Comparison of ENCODE assay signal across 8 cellular contexts in the genomic region with DNA sequence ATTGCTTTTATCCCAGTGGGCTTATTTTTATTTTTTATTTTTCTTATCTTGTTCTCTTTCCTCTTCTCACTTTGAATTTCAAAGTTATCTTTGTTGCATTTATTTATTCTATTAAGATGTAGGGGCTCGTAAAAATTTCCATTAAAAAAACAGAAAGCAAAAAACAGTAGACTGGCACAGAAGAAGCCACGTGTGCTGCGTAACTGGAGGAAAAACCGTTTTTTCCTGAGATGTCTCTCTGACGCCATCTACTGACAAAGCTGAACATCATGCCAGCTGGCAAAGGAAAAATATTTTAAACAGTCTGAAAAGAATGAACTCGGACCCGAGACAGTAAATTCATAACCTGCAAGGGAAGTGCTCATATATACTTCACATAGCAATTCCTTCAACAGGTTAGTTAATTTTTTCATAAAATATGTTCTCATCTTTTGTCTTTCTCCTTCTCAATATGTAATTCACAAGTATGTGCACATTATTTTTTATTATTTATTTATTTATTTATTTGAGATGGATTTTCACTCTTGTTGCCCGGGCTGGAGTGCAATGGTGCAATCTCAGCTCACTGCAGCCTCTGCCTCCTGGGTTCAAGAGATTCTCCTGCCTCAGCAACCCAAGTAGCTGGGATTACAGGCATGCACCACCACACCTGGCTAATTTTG. TPM values are rescaled to one million over a fixed set of nuclear protein-coding genes. Genes with fewer than 3 reads are reported as not detected.
DNase-seq lines count a peak whose midpoint lies in the region; ATAC-seq lines count a peak whose summit lies in the region.

No MANE protein-coding gene starts in this region.

- H2BK12ac ChIP-seq in mesenchymal stem cell (ENCODE audit: low read length in 2 of 2): no peak overlapping the region

- no peak overlapping the region for H2AK5ac ChIP-seq in mesenchymal stem cell (ENCODE audit: low read length, severe bottlenecking)

- no peaks in the 10 kb centered on the region for H3K9me3 ChIP-seq in T-helper 17 cell (ENCODE audit: control insufficient read depth, low read length, poor library complexity, severe bottlenecking)
- no peaks in the 10 kb centered on the region for H3K9me3 ChIP-seq in mesenchymal stem cell (ENCODE audit: control insufficient read depth, low read length)

- H3K9ac ChIP-seq in mesenchymal stem cell (ENCODE audit: low read length): peak overlapping the region; percentile 75

- no peak overlapping the region for H3K27ac ChIP-seq in mesenchymal stem cell (ENCODE audit: low read length, poor library complexity, severe bottlenecking)

- no peak overlapping the region for H3K18ac ChIP-seq in mesenchymal stem cell (ENCODE audit: low read depth in 1 of 2, low read length in 2 of 2)

- H3K4ac ChIP-seq in mesenchymal stem cell (ENCODE audit: low read depth in 1 of 2, low read length in 2 of 2): no peak overlapping the region

- no peak overlapping the region for H4K8ac ChIP-seq in mesenchymal stem cell (ENCODE audit: low read length)

- peaks cover 3% of the 10 kb centered on the region for H3K4me1 Mint-ChIP-seq in T-helper 17 cell

- no peak overlapping the region for H2BK15ac ChIP-seq in mesenchymal stem cell (ENCODE audit: low read depth, poor library complexity, severe bottlenecking)

- H3K27me3 Mint-ChIP-seq in T-helper 17 cell: no peaks in the 10 kb centered on the region

- H3K4me3 Mint-ChIP-seq in T-helper 17 cell: peak overlapping the region; percentile 55

- no peak overlapping the region for H3K14ac ChIP-seq in mesenchymal stem cell (ENCODE audit: low read length in 2 of 2)

- no peak overlapping the region for H2BK5ac ChIP-seq in mesenchymal stem cell (ENCODE audit: low read depth, low read length, poor library complexity, severe bottlenecking)

- no peaks in the 10 kb centered on the region for H3K4me1 ChIP-seq in mesenchymal stem cell (ENCODE audit: control insufficient read depth, insufficient read depth, low read depth, low read length)

- ATAC-seq in GM18858 (IDR thresholded peaks at IDR 0.05; ENCODE audit: unreplicated experiment) (peak; percentile 76), HG03039 (IDR thresholded peaks at IDR 0.05; ENCODE audit: unreplicated experiment) (peak; percentile 67), T-helper 17 cell (peak; percentile 72)

- H3K4me3 ChIP-seq in mesenchymal stem cell (ENCODE audit: insufficient read depth in 1 of 2, low read depth in 1 of 2, low read length in 2 of 2): peak overlapping the region in 1 of 2 experiments; percentile 46

- no peaks in the 10 kb centered on the region for H3K36me3 ChIP-seq in mesenchymal stem cell (ENCODE audit: control insufficient read depth in 1 of 2, insufficient read depth in 2 of 2, low read depth in 1 of 2, low read length in 2 of 2)

- no peak overlapping the region for H4K91ac ChIP-seq in mesenchymal stem cell (ENCODE audit: low read length)

- H2BK120ac ChIP-seq in mesenchymal stem cell (ENCODE audit: low read depth, low read length): no peak overlapping the region

- peak; percentile 79 for DNase-seq in CD1c-positive myeloid dendritic cell (ENCODE audit: extremely low spot score)
- DNase-seq in NCI-H2081 (lab: John Stamatoyannopoulos, UW): peak; percentile 85 to 86
- DNase-seq in T-helper 17 cell: peak in 1 of 3 donors; percentile 11
- peak; percentile 11 for DNase-seq in effector CD4-positive, alpha-beta T cell
- peak; percentile 78 for DNase-seq in mesenchymal stem cell
- no peak for DNase-seq in ecto neural progenitor cell (ENCODE audit: low spot score)

- WGBS in mesenchymal stem cell: 0% methylated on average over 6 of the region's 8 CpGs

- H3K4me2 ChIP-seq in mesenchymal stem cell (ENCODE audit: low read length, poor library complexity, severe bottlenecking): no peak overlapping the region

- H2AFZ ChIP-seq in mesenchymal stem cell (ENCODE audit: low read depth, low read length): no peak overlapping the region

- no peak overlapping the region for H3K27ac Mint-ChIP-seq in T-helper 17 cell

- no peak overlapping the region for H3K23ac ChIP-seq in mesenchymal stem cell (ENCODE audit: low read length in 2 of 2)

- no peaks in the 10 kb centered on the region for H3K27me3 ChIP-seq in mesenchymal stem cell (ENCODE audit: control insufficient read depth in 1 of 2, insufficient read depth in 1 of 2, low read length in 2 of 2)

- H3K36me3 Mint-ChIP-seq in T-helper 17 cell (ENCODE audit: low read depth): no peaks in the 10 kb centered on the region

- H3K79me1 ChIP-seq in mesenchymal stem cell (replicated peaks; ENCODE audit: low read length, poor library complexity, severe bottlenecking): no peaks in the 10 kb centered on the region

RNA-seq across cellular contexts. Expression of a gene that starts 10.5 kb away (rescaled TPM):
- 10 to 100 TPM; 25.1 to 78.2 TPM for total RNA-seq in T-helper 17 cell
- 54.1 TPM for polyA plus RNA-seq in mesenchymal stem cell (2013, experiment 1 of 2)
- polyA plus RNA-seq in mesenchymal stem cell (2013, experiment 2 of 2): 57.1 TPM

RNA-seq across cellular contexts. Expression of a gene that starts 59.1 kb away (rescaled TPM):
- total RNA-seq in T-helper 17 cell: not detected
- 1.3 TPM for polyA plus RNA-seq in mesenchymal stem cell (2013, experiment 1 of 2)
- 0.63 TPM for polyA plus RNA-seq in mesenchymal stem cell (2013, experiment 2 of 2)
